Comparison of ENCODE assay signal across 8 cellular contexts in the genomic region with DNA sequence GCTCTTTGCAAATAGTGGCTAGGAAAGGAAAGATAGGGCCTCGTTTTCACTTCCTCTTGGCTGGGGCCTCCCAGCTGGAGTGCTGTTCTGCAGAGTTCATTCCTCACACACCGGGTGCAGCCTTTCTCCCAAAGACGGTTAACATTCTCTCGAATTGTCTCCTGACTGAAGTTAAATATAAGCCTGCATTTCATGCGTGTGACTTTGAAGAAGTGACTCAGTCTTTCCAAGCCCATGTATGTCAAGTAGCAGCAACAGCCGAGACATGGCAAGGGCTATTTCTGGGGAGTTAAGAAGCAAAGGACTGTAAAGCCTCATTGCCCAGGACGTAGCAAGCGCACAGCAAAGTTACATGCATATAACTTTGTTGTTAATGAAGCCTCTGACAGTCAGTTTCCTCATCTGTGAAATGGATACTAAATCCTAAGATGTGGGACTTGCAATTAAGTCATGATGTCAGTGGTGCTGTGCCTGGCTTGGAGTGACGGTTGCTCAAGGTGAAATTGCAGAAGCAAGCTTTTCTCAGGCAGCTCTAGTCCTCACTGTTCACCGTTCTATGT.
DNase-seq lines count a peak whose midpoint lies in the region; ATAC-seq and FAIRE-seq lines count a peak whose summit lies in the region.

No MANE protein-coding gene starts in this region.

- peak; percentile 28 for DNase-seq in GM18507 (ENCODE audit: extremely low spot score, insufficient read length, low read depth)
- DNase-seq in NAMALWA (ENCODE audit: low spot score) = peak; percentile 73
- peak; percentile 41 for DNase-seq in iPS-NIHi7 (ENCODE audit: extremely low spot score)
- DNase-seq in T1000 (lab: John Stamatoyannopoulos, UW) = no peak
- DNase-seq in NCI-H82 (lab: John Stamatoyannopoulos, UW) = no peak
- no peak for DNase-seq in putamen (ENCODE audit: low spot score)
- no peak for DNase-seq in NK-92 (lab: John Stamatoyannopoulos, UW; ENCODE audit: unreplicated experiment)

- ATAC-seq in HG02588 (IDR thresholded peaks at IDR 0.05; ENCODE audit: unreplicated experiment) = peak; percentile 93

- FAIRE-seq in GM18507 (lab: Jason Lieb, UNC) = peak; percentile 96

Comparison
In these comparisons a context has a peak if more than half of its experiments do, and no peak if none do; other contexts are left out.
1. DNase-seq: peak in GM18507 (single experiment), NAMALWA (single experiment) and iPS-NIHi7 (single experiment); none in T1000 (single experiment), NCI-H82 (single experiment), putamen (single experiment) and NK-92 (single experiment).